26 cellular contexts compared by ENCODE assay signal in genomic region chr18:48909721-48910120, GRCh38. TPM values are rescaled to one million over a fixed set of nuclear protein-coding genes. Genes with fewer than 3 reads are reported as not detected.
A peak's percentile ranks its signal among the peaks of the same experiment; 100 is the strongest.
DNase-seq lines count a peak whose midpoint lies in the region; ATAC-seq lines count a peak whose summit lies in the region.
"Had no signal": no experiment of that assay in that cellular context is flagged by ENCODE, and none has a peak within 500 bp of the region (broad histone marks: within the 10 kb centered on the region; RNA-seq: fewer than 3 reads in every experiment).

No MANE protein-coding gene starts in this region.

- peak overlapping the region; percentile 24 for H3K4me3 Mint-ChIP-seq in activated naive CD4-positive, alpha-beta T cell treated with anti-CD3 and anti-CD28 coated beads, Interleukin-2, amount 50 U/mL, for 24 hours
- no peak overlapping the region for H3K4me3 Mint-ChIP-seq in activated naive CD4-positive, alpha-beta T cell treated with anti-CD3 and anti-CD28 coated beads for 36 hours
- peak overlapping the region; percentile 12 for H3K4me3 Mint-ChIP-seq in central memory CD8-positive, alpha-beta T cell
- H3K4me3 Mint-ChIP-seq in stimulated activated naive CD8-positive, alpha-beta T cell treated with anti-CD3 and anti-CD28 coated beads, Interleukin-15, amount 100 ng/mL, for 72 hours = peak overlapping the region in 1 of 2 donors; percentile 24
- H3K4me3 Mint-ChIP-seq: activated T-cell treated with anti-CD3 and anti-CD28 coated beads, Interleukin-2, amount 50 U/mL, for 4 hours; GM23338 had no signal

- H3K4me1 Mint-ChIP-seq in activated naive CD4-positive, alpha-beta T cell treated with anti-CD3 and anti-CD28 coated beads, Interleukin-2, amount 50 U/mL, for 24 hours = peaks cover 23% of the 10 kb centered on the region
- peaks cover 10% of the 10 kb centered on the region for H3K4me1 Mint-ChIP-seq in activated naive CD4-positive, alpha-beta T cell treated with anti-CD3 and anti-CD28 coated beads for 36 hours (ENCODE audit: low read depth)
- H3K4me1 Mint-ChIP-seq in central memory CD8-positive, alpha-beta T cell = peaks cover 32% of the 10 kb centered on the region
- H3K4me1 Mint-ChIP-seq in stimulated activated naive CD8-positive, alpha-beta T cell treated with anti-CD3 and anti-CD28 coated beads, Interleukin-15, amount 100 ng/mL, for 72 hours = peaks cover 34% of the 10 kb centered on the region

- no peaks in the 10 kb centered on the region for H3K9me3 Mint-ChIP-seq in activated naive CD4-positive, alpha-beta T cell treated with anti-CD3 and anti-CD28 coated beads, Interleukin-2, amount 50 U/mL, for 24 hours
- H3K9me3 Mint-ChIP-seq in activated naive CD4-positive, alpha-beta T cell treated with anti-CD3 and anti-CD28 coated beads for 36 hours = peaks cover 7% of the 10 kb centered on the region
- H3K9me3 Mint-ChIP-seq in central memory CD8-positive, alpha-beta T cell = no peaks in the 10 kb centered on the region
- H3K9me3 Mint-ChIP-seq in stimulated activated naive CD8-positive, alpha-beta T cell treated with anti-CD3 and anti-CD28 coated beads, Interleukin-15, amount 100 ng/mL, for 72 hours = peaks cover 6 to 9% of the 10 kb centered on the region in 2 donors

- H3K27ac Mint-ChIP-seq in activated naive CD4-positive, alpha-beta T cell treated with anti-CD3 and anti-CD28 coated beads, Interleukin-2, amount 50 U/mL, for 24 hours = no peak overlapping the region
- H3K27ac Mint-ChIP-seq in activated naive CD4-positive, alpha-beta T cell treated with anti-CD3 and anti-CD28 coated beads for 36 hours = no peak overlapping the region
- no peak overlapping the region for H3K27ac Mint-ChIP-seq in central memory CD8-positive, alpha-beta T cell (ENCODE audit: low read depth)
- no peak overlapping the region for H3K27ac Mint-ChIP-seq in stimulated activated naive CD8-positive, alpha-beta T cell treated with anti-CD3 and anti-CD28 coated beads, Interleukin-15, amount 100 ng/mL, for 72 hours
- H3K27ac Mint-ChIP-seq: GM23338 had no signal

- ATAC-seq in central memory CD8-positive, alpha-beta T cell (replicated peaks; ENCODE audit: extremely low read depth, poor library complexity, severe bottlenecking) = peak; percentile 80
- peak; percentile 81 for ATAC-seq in stimulated activated naive CD8-positive, alpha-beta T cell treated with anti-CD3 and anti-CD28 coated beads, Interleukin-15, amount 100 ng/mL, for 72 hours
- ATAC-seq in GM19328 (IDR thresholded peaks at IDR 0.05; ENCODE audit: unreplicated experiment) = no peak
- ATAC-seq: GM23338, left cardiac atrium, mucosa of descending colon, Panc1, SK-N-SH treated with all-trans-retinoic acid at 6 μM for 48 hours had no signal

- DNase-seq in activated naive CD4-positive, alpha-beta T cell treated with anti-CD3 and anti-CD28 coated beads for 36 hours = no peak
- DNase-seq in Jurkat, Clone E6-1 (ENCODE audit: low read depth, low spot score) = peak; percentile 59
- no peak for DNase-seq in central memory CD8-positive, alpha-beta T cell (ENCODE audit: low spot score in 2 of 2)
- no peak for DNase-seq in stimulated activated naive CD8-positive, alpha-beta T cell treated with anti-CD3 and anti-CD28 coated beads, Interleukin-15, amount 100 ng/mL, for 72 hours
- DNase-seq in NCI-H510A (lab: John Stamatoyannopoulos, UW) (no peak), H4 (ENCODE audit: low spot score) (no peak)
- DNase-seq: activated CD4-positive, alpha-beta T cell treated with anti-CD3 and anti-CD28 coated beads for 1 hour; activated naive CD4-positive, alpha-beta T cell; activated T-cell treated with anti-CD3 and anti-CD28 coated beads, Interleukin-2, amount 50 U/mL, for 4 hours; colonic mucosa; effector CD8-positive, alpha-beta T cell; hippocampal formation; mucosa of descending colon; NCI-H146; NCI-H226; ovary; Right ventricle myocardium superior had no signal

- CTCF ChIA-PET in activated naive CD4-positive, alpha-beta T cell treated with anti-CD3 and anti-CD28 coated beads for 36 hours (lab: Charles Lee) = no interaction called here

- no peaks in the 10 kb centered on the region for H3K27me3 Mint-ChIP-seq in activated naive CD4-positive, alpha-beta T cell treated with anti-CD3 and anti-CD28 coated beads, Interleukin-2, amount 50 U/mL, for 24 hours
- no peaks in the 10 kb centered on the region for H3K27me3 Mint-ChIP-seq in activated naive CD4-positive, alpha-beta T cell treated with anti-CD3 and anti-CD28 coated beads for 36 hours (ENCODE audit: low read depth)
- no peaks in the 10 kb centered on the region for H3K27me3 Mint-ChIP-seq in central memory CD8-positive, alpha-beta T cell
- no peaks in the 10 kb centered on the region for H3K27me3 Mint-ChIP-seq in stimulated activated naive CD8-positive, alpha-beta T cell treated with anti-CD3 and anti-CD28 coated beads, Interleukin-15, amount 100 ng/mL, for 72 hours

- intact Hi-C loops in activated naive CD4-positive, alpha-beta T cell treated with anti-CD3 and anti-CD28 coated beads for 36 hours (cut with micrococcal nuclease) = no loop called here

- H3K4me3 ChIP-seq in Jurkat, Clone E6-1 (ENCODE audit: low read length) = no peak overlapping the region
- H3K4me3 ChIP-seq: ascending aorta, colonic mucosa, GM23338, lung, mucosa of descending colon, ovary, thoracic aorta had no signal

- H3K36me3 Mint-ChIP-seq in activated naive CD4-positive, alpha-beta T cell treated with anti-CD3 and anti-CD28 coated beads, Interleukin-2, amount 50 U/mL, for 24 hours = no peaks in the 10 kb centered on the region
- H3K36me3 Mint-ChIP-seq in activated naive CD4-positive, alpha-beta T cell treated with anti-CD3 and anti-CD28 coated beads for 36 hours (ENCODE audit: low read depth) = no peaks in the 10 kb centered on the region
- H3K36me3 Mint-ChIP-seq in central memory CD8-positive, alpha-beta T cell (ENCODE audit: insufficient read depth) = peaks cover 2% of the 10 kb centered on the region

RNA-seq across cellular contexts. Expression of gene SMAD7, which starts 41.0 kb away (rescaled TPM):
- total RNA-seq in activated naive CD4-positive, alpha-beta T cell treated with anti-CD3 and anti-CD28 coated beads for 36 hours = 1 to 10 TPM; 5.9 to 7.0 TPM
- not detected for polyA plus RNA-seq in Jurkat, Clone E6-1 (2012; ENCODE audit: insufficient read depth, insufficient read length)
- 6.9 and 10.1 TPM in 2 replicates for total RNA-seq in H4 (2014; rRNA removed; shearing (Covaris generic))
